In genomic region chr10:5538446-5538845, GRCh38 we compare ENCODE assay signal across 14 cellular contexts. TPM values are rescaled to one million over a fixed set of nuclear protein-coding genes. Genes with fewer than 3 reads are reported as not detected.
DNase-seq lines count a peak whose midpoint lies in the region; ATAC-seq and TF ChIP-seq lines count a peak whose summit lies in the region.
"Had no signal": no experiment of that assay in that cellular context is flagged by ENCODE, and none has a peak within 500 bp of the region (broad histone marks: within the 10 kb centered on the region; RNA-seq: fewer than 3 reads in every experiment).

No MANE protein-coding gene starts in this region.

- TF ChIP-seq CTCF in RWPE2 (IDR thresholded peaks at IDR 0.05; ENCODE audit: poor library complexity, severe bottlenecking), result no peak
- no peak for TF ChIP-seq CTCF in esophagus muscularis mucosa (IDR thresholded peaks at IDR 0.05)

- TF ChIP-seq POLR2A in esophagus muscularis mucosa (IDR thresholded peaks at IDR 0.05; ENCODE audit: low read depth), result no peak

- H3K9me3 ChIP-seq in RWPE2 (ENCODE audit: severe bottlenecking), result peaks cover 5% of the 10 kb centered on the region
- H3K9me3 ChIP-seq in esophagus muscularis mucosa, result no peaks in the 10 kb centered on the region

- H3K27me3 ChIP-seq in RWPE2 (ENCODE audit: insufficient read depth, poor library complexity, severe bottlenecking) (no peaks in the 10 kb centered on the region), esophagus muscularis mucosa (no peaks in the 10 kb centered on the region)

- H3K4me1 ChIP-seq in RWPE2 (ENCODE audit: insufficient read depth, poor library complexity, severe bottlenecking) (peaks cover 20% of the 10 kb centered on the region), esophagus muscularis mucosa (peaks cover 18 to 47% (median 40%) of the 10 kb centered on the region in 4 donors)

- H3K27ac ChIP-seq in RWPE2 (ENCODE audit: poor library complexity, severe bottlenecking) (peak overlapping the region; percentile 93), esophagus muscularis mucosa (replicated peaks in 1 of 4) (peak overlapping the region; percentile 1 to 58 (median 21))

- peak; percentile 83 for ATAC-seq in RWPE2 (ENCODE audit: low read depth)
- no peak for ATAC-seq in GM18502 (IDR thresholded peaks at IDR 0.05; ENCODE audit: poor library complexity, unreplicated experiment)
- ATAC-seq in GM19467 (IDR thresholded peaks at IDR 0.05; ENCODE audit: unreplicated experiment), result no peak

- intact Hi-C loops in esophagus muscularis mucosa (cut with DNase I), result no loop called here
- intact Hi-C loops in posterior vena cava (cut with DNase I), result no loop called here

- H3K36me3 ChIP-seq in RWPE2 (ENCODE audit: low read depth) (no peaks in the 10 kb centered on the region), esophagus muscularis mucosa (no peaks in the 10 kb centered on the region)

- no peak overlapping the region for H3K4me3 ChIP-seq in RWPE2 (ENCODE audit: severe bottlenecking)
- H3K4me3 ChIP-seq in esophagus muscularis mucosa, result no peak overlapping the region

- DNase-seq in EL (peak; percentile 50), RWPE2 (ENCODE audit: low spot score) (peak; percentile 55), esophagus muscularis mucosa (ENCODE audit: extremely low spot score) (no peak), posterior vena cava (ENCODE audit: low spot score) (peak; percentile 20), DMS153 treated with DMSO at 0.1 percent for 48 hours (lab: John Stamatoyannopoulos, UW; ENCODE audit: unreplicated experiment) (no peak), NCI-H524 (lab: John Stamatoyannopoulos, UW) (no peak)
- DNase-seq: activated CD8-positive, alpha-beta memory T cell treated with anti-CD3 and anti-CD28 coated beads for 24 hours; activated naive CD4-positive, alpha-beta T cell treated with anti-CD3 and anti-CD28 coated beads, Interleukin-2, amount 50 U/mL, for 16 hours; GOT3; KBM-7; NCI-H2029; T-helper 2 cell had no signal

- no peak for TF ChIP-seq EP300 in esophagus muscularis mucosa (IDR thresholded peaks at IDR 0.05)

- 71% methylated on average over 9 of the region's 9 CpGs for WGBS in esophagus muscularis mucosa

RNA-seq across cellular contexts. Expression of gene CALML3, which starts 13.7 kb away (rescaled TPM):
- total RNA-seq in esophagus muscularis mucosa, result not detected
- not detected for total RNA-seq in posterior vena cava

RNA-seq across cellular contexts. Expression of gene CALML5, which starts 39.1 kb away (rescaled TPM):
- total RNA-seq in esophagus muscularis mucosa (not detected), posterior vena cava (not detected)

Comparison
In these comparisons a context has a peak if more than half of its experiments do, and no peak if none do; other contexts are left out.
1. DNase-seq: peak in EL (single experiment), RWPE2 (single experiment) and posterior vena cava (single experiment); none in esophagus muscularis mucosa (single experiment), DMS153 treated with DMSO at 0.1 percent for 48 hours (single experiment) and NCI-H524 (0 of 2).